ENCODE assay signal across 1 cellular context in the genomic region with DNA sequence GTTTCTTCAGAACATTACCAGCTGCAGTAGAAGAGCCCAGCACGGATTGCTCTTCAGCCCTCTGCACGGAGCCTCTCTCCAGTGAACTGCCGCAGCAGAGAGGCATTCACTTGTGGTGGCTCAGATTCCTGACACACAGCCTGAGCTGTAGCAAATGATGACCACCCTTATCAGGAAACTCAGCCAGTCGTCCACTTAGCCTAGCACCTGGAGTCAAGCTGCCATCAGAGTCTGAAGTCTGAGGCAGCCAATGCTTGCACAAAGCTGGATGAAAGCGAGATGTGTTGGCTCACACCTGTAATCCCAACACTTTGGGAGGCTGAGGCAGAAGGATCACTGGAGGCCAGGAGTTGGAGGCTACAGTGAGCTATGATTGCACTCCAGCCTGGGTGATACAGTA.
TF ChIP-seq lines count a peak whose summit lies in the region.

No MANE protein-coding gene starts in this region.

TF ChIP-seq in K562, 482 proteins besides CTCF, POLR2A, EP300 and RAD21:
- TF ChIP-seq, protein P1, sequence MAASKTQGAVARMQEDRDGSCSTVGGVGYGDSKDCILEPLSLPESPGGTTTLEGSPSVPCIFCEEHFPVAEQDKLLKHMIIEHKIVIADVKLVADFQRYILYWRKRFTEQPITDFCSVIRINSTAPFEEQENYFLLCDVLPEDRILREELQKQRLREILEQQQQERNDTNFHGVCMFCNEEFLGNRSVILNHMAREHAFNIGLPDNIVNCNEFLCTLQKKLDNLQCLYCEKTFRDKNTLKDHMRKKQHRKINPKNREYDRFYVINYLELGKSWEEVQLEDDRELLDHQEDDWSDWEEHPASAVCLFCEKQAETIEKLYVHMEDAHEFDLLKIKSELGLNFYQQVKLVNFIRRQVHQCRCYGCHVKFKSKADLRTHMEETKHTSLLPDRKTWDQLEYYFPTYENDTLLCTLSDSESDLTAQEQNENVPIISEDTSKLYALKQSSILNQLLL (CRISPR knock-in tag; IDR thresholded peaks at IDR 0.05; ENCODE audit: borderline replicate concordance) = no peak
- TF ChIP-seq ZNF134 (CRISPR knock-in tag; conservative IDR thresholded peaks at IDR 0.05) = peak; percentile 63; the same call in 1 of the 2 replicates
